20 cellular contexts compared by ENCODE assay signal in genomic region chr17:50513501-50513900, GRCh38. TPM values are rescaled to one million over a fixed set of nuclear protein-coding genes. Genes with fewer than 3 reads are reported as not detected.
DNase-seq lines count a peak whose midpoint lies in the region; ATAC-seq and TF ChIP-seq lines count a peak whose summit lies in the region.
"Had no signal": no experiment of that assay in that cellular context is flagged by ENCODE, and none has a peak within 500 bp of the region (broad histone marks: within the 10 kb centered on the region; RNA-seq: fewer than 3 reads in every experiment).

No MANE protein-coding gene starts in this region.

- DNase-seq in body of pancreas (no peak), fibroblast of mammary gland (ENCODE audit: low read depth) (peak; percentile 38), iris pigment epithelial cell (ENCODE audit: low read depth) (peak; percentile 16), NCI-H128 (lab: John Stamatoyannopoulos, UW; ENCODE audit: unreplicated experiment) (no peak), transverse colon (no peak), NCI-H345 treated with DMSO at 0.1 percent for 48 hours (lab: John Stamatoyannopoulos, UW; ENCODE audit: unreplicated experiment) (no peak)
- DNase-seq: ACHN; BE2C; C1 segment of cervical spinal cord; CD4-positive, CD25-positive, alpha-beta regulatory T cell; CD8-positive, alpha-beta memory T cell; COR-L47; DMS 273 treated with DMSO at 0.1 percent for 48 hours; DMS53; H9; IMR-90 had no signal

- TF ChIP-seq POLR2A in body of pancreas (IDR thresholded peaks at IDR 0.05) (no peak), transverse colon (IDR thresholded peaks at IDR 0.05) (no peak)

- peak; percentile 25 for ATAC-seq in body of pancreas
- no peak for ATAC-seq in HG02798 (IDR thresholded peaks at IDR 0.05; ENCODE audit: poor library complexity, unreplicated experiment)

- no peak overlapping the region for H3K27ac ChIP-seq in body of pancreas
- H3K27ac ChIP-seq in transverse colon, result no peak overlapping the region
- H3K27ac ChIP-seq: HL-60 had no signal

- H3K9me3 ChIP-seq in body of pancreas (no peaks in the 10 kb centered on the region), transverse colon (no peaks in the 10 kb centered on the region)
- H3K9me3 ChIP-seq: BE2C had no signal

- peaks cover 61% of the 10 kb centered on the region for H3K4me1 ChIP-seq in body of pancreas
- peaks cover 0 to 24% (median 9%) of the 10 kb centered on the region in 4 donors for H3K4me1 ChIP-seq in transverse colon

- intact Hi-C loops in body of pancreas (cut with DNase I) (no loop called here), transverse colon (cut with DNase I; ENCODE audit: low total_unique reads) (no loop called here)

- in situ Hi-C loops in transverse colon (cut with MboI; ENCODE audit: low pct_ligation_motif_present in 1 of 4, low pct_unique_long_range_greater_than_20kb in 1 of 4, low sequenced_read_pairs in 3 of 4), result no loop called here

- TF ChIP-seq CTCF in body of pancreas (IDR thresholded peaks at IDR 0.05), result no peak
- TF ChIP-seq CTCF in fibroblast of mammary gland (conservative IDR thresholded peaks at IDR 0.05; ENCODE audit: control insufficient read depth, insufficient read depth, low read depth, low read length), result no peak
- no peak for TF ChIP-seq CTCF in transverse colon (IDR thresholded peaks at IDR 0.05)

- H3K27me3 ChIP-seq in body of pancreas (no peaks in the 10 kb centered on the region), transverse colon (no peaks in the 10 kb centered on the region)
- H3K27me3 ChIP-seq: BE2C had no signal

- no peak overlapping the region for H3K4me3 ChIP-seq in body of pancreas
- no peak overlapping the region for H3K4me3 ChIP-seq in fibroblast of mammary gland (ENCODE audit: control insufficient read depth, low read depth, low read length)
- no peak overlapping the region for H3K4me3 ChIP-seq in transverse colon

- H3K36me3 ChIP-seq in body of pancreas (replicated peaks in 1 of 2; ENCODE audit: insufficient read depth in 1 of 2, low read depth in 2 of 2), result no peaks in the 10 kb centered on the region
- H3K36me3 ChIP-seq in transverse colon, result no peaks in the 10 kb centered on the region
- H3K36me3 ChIP-seq: BE2C had no signal

- 36 to 39% methylated on average over 4 of the region's 4 CpGs for whole genome bisulfite sequencing in body of pancreas, 2 donors
- 64 to 69% methylated on average over 4 of the region's 4 CpGs for WGBS in transverse colon (ENCODE audit: low coverage in 1 of 2), 2 donors

- TF ChIP-seq EP300 in transverse colon (IDR thresholded peaks at IDR 0.05; ENCODE audit: low read depth), result no peak

RNA-seq across cellular contexts. Expression of gene MYCBPAP, which starts 5.3 kb away (rescaled TPM):
- total RNA-seq in body of pancreas (under 1 TPM in 1 of 2 donors, not detected in 1; 0.33 TPM), transverse colon (1 to 10 TPM in 2 of 4 donors, under 1 TPM in 1, not detected in 1; 0.64 to 3.7 (median 2.7) TPM)
- total RNA-seq: HT1080 had no signal

RNA-seq across cellular contexts. Expression of gene EPN3, which starts 19.0 kb away (rescaled TPM):
- total RNA-seq in body of pancreas (10 to 100 TPM; 11.9 to 20.1 TPM), transverse colon (10 to 100 TPM; 19.2 to 95.7 (median 57.4) TPM)
- total RNA-seq: CD4-positive, CD25-positive, alpha-beta regulatory T cell; CD8-positive, alpha-beta memory T cell; HT1080; IMR-90 had no signal

RNA-seq across cellular contexts. Expression of gene SPATA20, which starts 33.5 kb away (rescaled TPM):
- total RNA-seq in body of pancreas (10 to 100 TPM; 65.6 to 75.2 TPM), transverse colon (100 to 1,000 TPM; 116 to 437 (median 228) TPM)

RNA-seq across cellular contexts. Expression of gene RSAD1, which starts 34.8 kb away (rescaled TPM):
- total RNA-seq in body of pancreas (10 to 100 TPM; 39.2 to 44.5 TPM), transverse colon (10 to 100 TPM; 19.1 to 35.6 (median 28.2) TPM)

RNA-seq across cellular contexts. Expression of gene CHAD, which starts 44.8 kb away (rescaled TPM):
- total RNA-seq in body of pancreas, result 10 to 100 TPM in 1 of 2 donors, 1 to 10 TPM in 1; 8.8 to 13.2 TPM
- total RNA-seq in transverse colon, result 10 to 100 TPM in 3 of 4 donors, 1 to 10 TPM in 1; 9.6 to 59.8 (median 19.7) TPM
- total RNA-seq: CD4-positive, CD25-positive, alpha-beta regulatory T cell; CD8-positive, alpha-beta memory T cell; H1; HT1080; IMR-90 had no signal

Comparison
In these comparisons a context has a peak if more than half of its experiments do, and no peak if none do; other contexts are left out.
1. DNase-seq: peak in fibroblast of mammary gland (single experiment) and iris pigment epithelial cell (single experiment); none in body of pancreas (0 of 4), NCI-H128 (single experiment), transverse colon (single experiment) and NCI-H345 treated with DMSO at 0.1 percent for 48 hours (single experiment).